ENCODE assay signal across 8 cellular contexts in genomic region chr9:132235894-132236661, GRCh38.
DNase-seq lines count a peak whose midpoint lies in the region; ATAC-seq and TF ChIP-seq lines count a peak whose summit lies in the region.

No MANE protein-coding gene starts in this region.

- no peak for ATAC-seq in HG03045 (IDR thresholded peaks at IDR 0.05; ENCODE audit: unreplicated experiment)

- peak; percentile 97 for TF ChIP-seq CTCF in LNCaP clone FGC (IDR thresholded peaks at IDR 0.05; ENCODE audit: control insufficient read depth, extremely low read depth, insufficient read depth)
- peak; percentile 84 to 87 (median 86) for TF ChIP-seq CTCF in uterus (IDR thresholded peaks at IDR 0.05)

- H3K4me3 ChIP-seq in LNCaP clone FGC (ENCODE audit: low read depth, low read length) (no peak overlapping the region), trophoblast cell (ENCODE audit: low read depth, low read length) (no peak overlapping the region), uterus (no peak overlapping the region)

- no peak overlapping the region for H2AK5ac ChIP-seq in trophoblast cell (ENCODE audit: low read length)

- no peak overlapping the region for H4K12ac ChIP-seq in trophoblast cell (ENCODE audit: low read depth, low read length)

- no peak overlapping the region for H3K14ac ChIP-seq in trophoblast cell (ENCODE audit: low read length)

- H3K79me1 ChIP-seq in trophoblast cell (ENCODE audit: low read length), result no peaks in the 10 kb centered on the region

- H3K4me1 ChIP-seq in trophoblast cell (ENCODE audit: control insufficient read depth in 1 of 2, insufficient read depth in 2 of 2, low read length in 2 of 2) (peaks cover 0 to 4% of the 10 kb centered on the region in 2 experiments), uterus (no peaks in the 10 kb centered on the region)

- no peak overlapping the region for H3K4ac ChIP-seq in trophoblast cell (ENCODE audit: low read depth, low read length)

- no peak overlapping the region for H3K23ac ChIP-seq in trophoblast cell (ENCODE audit: low read length)

- no peak overlapping the region for H4K8ac ChIP-seq in trophoblast cell (ENCODE audit: low read depth, low read length)

- no peak overlapping the region for H2BK5ac ChIP-seq in trophoblast cell (ENCODE audit: low read depth, low read length, poor library complexity)

- H3K9me3 ChIP-seq in trophoblast cell (ENCODE audit: insufficient read depth, low read depth, low read length), result no peaks in the 10 kb centered on the region
- H3K9me3 ChIP-seq in uterus, result no peaks in the 10 kb centered on the region

- H4K91ac ChIP-seq in trophoblast cell (ENCODE audit: low read depth, low read length), result no peak overlapping the region

- H2BK120ac ChIP-seq in trophoblast cell (ENCODE audit: insufficient read depth, low read length, poor library complexity), result no peak overlapping the region

- intact Hi-C loops in uterus (cut with DNase I; ENCODE audit: low total_unique reads), result loop anchor here (10.0 kb wide), 1 partner anchor 471 kb away; no protein-coding TSS in a partner anchor

- no peak overlapping the region for H3K18ac ChIP-seq in trophoblast cell (ENCODE audit: low read length)

- no peaks in the 10 kb centered on the region for H3K36me3 ChIP-seq in trophoblast cell (ENCODE audit: control insufficient read depth in 1 of 2, insufficient read depth in 2 of 2, low read length in 2 of 2)
- no peaks in the 10 kb centered on the region for H3K36me3 ChIP-seq in uterus

- no peak overlapping the region for H3K9ac ChIP-seq in trophoblast cell (ENCODE audit: low read length)

- WGBS in trophoblast cell (ENCODE audit: extremely low coverage, insufficient coverage, insufficient read length), result no CpG with 5 or more reads among the region's 19 CpGs

- no peak overlapping the region for H2AFZ ChIP-seq in trophoblast cell (ENCODE audit: insufficient read depth, low read length, poor library complexity)

- H3K79me2 ChIP-seq in trophoblast cell (ENCODE audit: control insufficient read depth, insufficient read depth, low read length, poor library complexity), result no peaks in the 10 kb centered on the region

- H3K27ac ChIP-seq in trophoblast cell (ENCODE audit: low read depth, low read length), result no peak overlapping the region
- H3K27ac ChIP-seq in uterus, result no peak overlapping the region

- H2BK12ac ChIP-seq in trophoblast cell (ENCODE audit: low read length), result no peak overlapping the region

- H3K4me2 ChIP-seq in trophoblast cell (ENCODE audit: low read length), result no peak overlapping the region

- peaks cover 5% of the 10 kb centered on the region for H3K27me3 ChIP-seq in trophoblast cell (ENCODE audit: insufficient read depth, low read length)
- no peaks in the 10 kb centered on the region for H3K27me3 ChIP-seq in uterus

- DNase-seq in DMS53 treated with DMSO at 0.1 percent for 48 hours (lab: John Stamatoyannopoulos, UW; ENCODE audit: unreplicated experiment) (peak; percentile 62), LNCaP clone FGC (ENCODE audit: low read depth) (peak; percentile 36), SHP77 (lab: John Stamatoyannopoulos, UW) (peak; percentile 54 to 71), globus pallidus (ENCODE audit: low spot score) (peak; percentile 69), trophoblast cell (peak; percentile 60 to 89), uterus (peak; percentile 72 to 75)
- peak; percentile 69 for DNase-seq in activated gamma-delta T cell treated with anti-CD3 and anti-CD28 coated beads, Interleukin-2, amount 50 U/mL, for 16 hours (ENCODE audit: low read depth)

- TF ChIP-seq POLR2A in uterus (IDR thresholded peaks at IDR 0.05), result no peak
